19 cellular contexts compared by ENCODE assay signal in genomic region chr4:182776376-182777058, GRCh38.
"Had no signal": no experiment of that assay in that cellular context is flagged by ENCODE, and none has a peak within 500 bp of the region (broad histone marks: within the 10 kb centered on the region; RNA-seq: fewer than 3 reads in every experiment).

No MANE protein-coding gene starts in this region.

- H3K4me1 Mint-ChIP-seq: activated CD8-positive, alpha-beta memory T cell treated with anti-CD3 and anti-CD28 coated beads, Interleukin-2, amount 10 ng/mL, durations not matched to agents 7 days and 5 days; activated naive CD8-positive, alpha-beta T cell treated with anti-CD3 and anti-CD28 coated beads for 36 hours had no signal

- H3K4me1 ChIP-seq: foreskin keratinocyte, sigmoid colon, transverse colon had no signal

- H3K9me3 ChIP-seq: sigmoid colon, transverse colon had no signal

- H3K4me3 ChIP-seq: coronary artery, sigmoid colon, transverse colon had no signal

- H3K27ac ChIP-seq: coronary artery, foreskin keratinocyte, sigmoid colon, transverse colon had no signal

- H3K27me3 Mint-ChIP-seq: activated naive CD8-positive, alpha-beta T cell treated with anti-CD3 and anti-CD28 coated beads for 36 hours; natural killer cell treated with Interleukin-12 subunit alpha and Interleukin-12 subunit beta and Interleukin-15 and Interleukin-18, amount 100 ng/mL, for 72 hours had no signal

- H3K27me3 ChIP-seq: foreskin keratinocyte, sigmoid colon, transverse colon had no signal

- ATAC-seq: activated CD8-positive, alpha-beta memory T cell treated with anti-CD3 and anti-CD28 coated beads, Interleukin-2, amount 10 ng/mL, durations not matched to agents 7 days and 5 days; esophagus mucosa; foreskin keratinocyte; left lobe of liver; natural killer cell treated with Interleukin-12 subunit alpha and Interleukin-12 subunit beta and Interleukin-15 and Interleukin-18, amount 100 ng/mL, for 72 hours had no signal

- DNase-seq: activated CD4-positive, alpha-beta T cell treated with anti-CD3 and anti-CD28 coated beads, Interleukin-2, amount 50 U/mL, for 4 hours; activated CD4-positive, CD25-positive, alpha-beta regulatory T cell treated with anti-CD3 and anti-CD28 coated beads, Interleukin-2, amount 50 U/mL, for 72 hours; activated CD8-positive, alpha-beta memory T cell treated with anti-CD3 and anti-CD28 coated beads, Interleukin-2, amount 10 ng/mL, durations not matched to agents 7 days and 5 days; activated gamma-delta T cell; activated naive CD8-positive, alpha-beta T cell treated with anti-CD3 and anti-CD28 coated beads for 36 hours; activated T-cell treated with anti-CD3 and anti-CD28 coated beads, Interleukin-2, amount 50 U/mL, for 48 hours; anterior cingulate cortex; foreskin keratinocyte; head of caudate nucleus; mammary epithelial cell; sigmoid colon; stimulated activated naive CD4-positive, alpha-beta T cell; substantia nigra; T-helper 2 cell; transverse colon had no signal

- H3K27ac Mint-ChIP-seq: activated CD8-positive, alpha-beta memory T cell treated with anti-CD3 and anti-CD28 coated beads, Interleukin-2, amount 10 ng/mL, durations not matched to agents 7 days and 5 days; activated naive CD8-positive, alpha-beta T cell treated with anti-CD3 and anti-CD28 coated beads for 36 hours; natural killer cell treated with Interleukin-12 subunit alpha and Interleukin-12 subunit beta and Interleukin-15 and Interleukin-18, amount 100 ng/mL, for 72 hours had no signal

- H3K4me3 Mint-ChIP-seq: activated CD8-positive, alpha-beta memory T cell treated with anti-CD3 and anti-CD28 coated beads, Interleukin-2, amount 10 ng/mL, durations not matched to agents 7 days and 5 days; activated naive CD8-positive, alpha-beta T cell treated with anti-CD3 and anti-CD28 coated beads for 36 hours; natural killer cell treated with Interleukin-12 subunit alpha and Interleukin-12 subunit beta and Interleukin-15 and Interleukin-18, amount 100 ng/mL, for 72 hours had no signal

- H3K9me3 Mint-ChIP-seq: activated naive CD8-positive, alpha-beta T cell treated with anti-CD3 and anti-CD28 coated beads for 36 hours; natural killer cell treated with Interleukin-12 subunit alpha and Interleukin-12 subunit beta and Interleukin-15 and Interleukin-18, amount 100 ng/mL, for 72 hours had no signal

- H3K36me3 Mint-ChIP-seq: activated CD8-positive, alpha-beta memory T cell treated with anti-CD3 and anti-CD28 coated beads, Interleukin-2, amount 10 ng/mL, durations not matched to agents 7 days and 5 days; activated naive CD8-positive, alpha-beta T cell treated with anti-CD3 and anti-CD28 coated beads for 36 hours; natural killer cell treated with Interleukin-12 subunit alpha and Interleukin-12 subunit beta and Interleukin-15 and Interleukin-18, amount 100 ng/mL, for 72 hours had no signal

- H3K36me3 ChIP-seq: transverse colon had no signal
